24 cellular contexts compared by ENCODE assay signal in genomic region chr1:29943034-29943433, GRCh38.
"Had no signal": no experiment of that assay in that cellular context is flagged by ENCODE, and none has a peak within 500 bp of the region (broad histone marks: within the 10 kb centered on the region; RNA-seq: fewer than 3 reads in every experiment).

No MANE protein-coding gene starts in this region.

- H3K4me3 ChIP-seq: colonic mucosa, esophagus squamous epithelium, gastrocnemius medialis, heart right ventricle, left lung, lower lobe of right lung, mucosa of descending colon had no signal

- H3K27me3 ChIP-seq: colonic mucosa, gastrocnemius medialis had no signal

- H3K36me3 ChIP-seq: colonic mucosa, esophagus squamous epithelium, gastrocnemius medialis, heart right ventricle, left lung, lower lobe of right lung had no signal

- FAIRE-seq: endometrium, islet of Langerhans, keratinocyte had no signal

- DNase-seq: colonic mucosa; cortex of kidney; effector CD8-positive, alpha-beta T cell; effector memory CD8-positive, alpha-beta T cell; endodermal cell; erythroblast; esophagus squamous epithelium; foreskin fibroblast; foreskin melanocyte; gastrocnemius medialis; glutamatergic neuron; head of caudate nucleus; heart right ventricle; hippocampal formation; left cardiac atrium; left lung; left ventricle myocardium superior; lower lobe of right lung; mesenchymal stem cell; mucosa of descending colon; naive B cell had no signal
